Comparison of ENCODE assay signal across 26 cellular contexts in genomic region chrX:13216139-13216538, GRCh38.
DNase-seq lines count a peak whose midpoint lies in the region; ATAC-seq, FAIRE-seq and TF ChIP-seq lines count a peak whose summit lies in the region.
"Had no signal": no experiment of that assay in that cellular context is flagged by ENCODE, and none has a peak within 500 bp of the region (broad histone marks: within the 10 kb centered on the region; RNA-seq: fewer than 3 reads in every experiment).

No MANE protein-coding gene starts in this region.

- POLR2A ChIA-PET in A549 (lab: Yijun Ruan, JAX) (no interaction called here), endothelial cell of umbilical vein (lab: Charles Lee) (no interaction called here), HEK293T (lab: Yijun Ruan, JAX) (no interaction called here)

- H3K9me3 Mint-ChIP-seq in nephron = peaks cover 10% of the 10 kb centered on the region
- H3K9me3 Mint-ChIP-seq: activated naive CD4-positive, alpha-beta T cell treated with anti-CD3 and anti-CD28 coated beads, Interleukin-2, amount 50 U/mL, for 72 hours; activated T-helper 17 cell treated with anti-CD3 and anti-CD28 coated beads, Interleukin-2, amount 50 U/mL, for 72 hours had no signal

- H2AFZ ChIP-seq in endothelial cell of umbilical vein (ENCODE audit: low read depth, low read length) = peak overlapping the region; percentile 19
- H2AFZ ChIP-seq: neural progenitor cell had no signal

- no peak for ATAC-seq in A549
- ATAC-seq: activated naive CD4-positive, alpha-beta T cell treated with anti-CD3 and anti-CD28 coated beads, Interleukin-2, amount 50 U/mL, for 72 hours; activated T-helper 17 cell treated with anti-CD3 and anti-CD28 coated beads, Interleukin-2, amount 50 U/mL, for 72 hours; esophagus mucosa; stimulated activated naive CD8-positive, alpha-beta T cell treated with anti-CD3 and anti-CD28 coated beads, Interleukin-15, Interleukin-2, amounts not matched to agents 100 U/mL and 50 U/mL, for 24 hours; T-helper 17 cell had no signal

- CTCF ChIA-PET in A549 (lab: Yijun Ruan, JAX) = interaction anchor here (0.9 kb wide), 1 partner anchor 22 kb away, joined by 3 read pairs; no protein-coding TSS in a partner anchor
- CTCF ChIA-PET in endothelial cell of umbilical vein (lab: Charles Lee) = no interaction called here
- CTCF ChIA-PET in HEK293T (lab: Yijun Ruan, JAX) = interaction anchor here (1.0 kb wide), 1 partner anchor 269 kb away, joined by 3 read pairs; no protein-coding TSS in a partner anchor

- no peaks in the 10 kb centered on the region for H3K79me2 ChIP-seq in endothelial cell of umbilical vein (ENCODE audit: control insufficient read depth, insufficient read depth, low read length)

- H3K4me3 ChIP-seq in A549 (no peak overlapping the region), endothelial cell of umbilical vein (replicated peaks in 1 of 3; ENCODE audit: insufficient read depth in 1 of 3, low read depth in 1 of 3, low read length in 3 of 3) (no peak overlapping the region), sigmoid colon (no peak overlapping the region)
- H3K4me3 ChIP-seq: MG63, neural progenitor cell, tibial nerve had no signal

- no peak overlapping the region for H3K4me3 Mint-ChIP-seq in nephron
- H3K4me3 Mint-ChIP-seq: activated T-helper 17 cell treated with anti-CD3 and anti-CD28 coated beads, Interleukin-2, amount 50 U/mL, for 72 hours; neural progenitor cell; T-helper 17 cell had no signal

- TF ChIP-seq POLR2A in A549 (IDR thresholded peaks at IDR 0.05; ENCODE audit: low read length) (no peak), endothelial cell of umbilical vein (IDR thresholded peaks at IDR 0.05; ENCODE audit: low read depth, low read length) (no peak), sigmoid colon (IDR thresholded peaks at IDR 0.05) (no peak)

- FAIRE-seq in A549 (lab: Jason Lieb, UNC) (peak; percentile 32), endothelial cell of umbilical vein (lab: Jason Lieb, UNC) (no peak)
- FAIRE-seq: RCC 7860 had no signal

- H3K4me1 Mint-ChIP-seq in nephron = peaks cover 44% of the 10 kb centered on the region
- H3K4me1 Mint-ChIP-seq: activated T-helper 17 cell treated with anti-CD3 and anti-CD28 coated beads, Interleukin-2, amount 50 U/mL, for 72 hours had no signal

- BruUV-seq in endothelial cell of umbilical vein (replicated peaks; lab: Mats Ljungman, UMichigan) = no TSS peak

- H3K27ac Mint-ChIP-seq in nephron = peak overlapping the region; percentile 67 to 98 (median 92)
- H3K27ac Mint-ChIP-seq: activated naive CD4-positive, alpha-beta T cell treated with anti-CD3 and anti-CD28 coated beads, Interleukin-2, amount 50 U/mL, for 72 hours; activated T-helper 17 cell treated with anti-CD3 and anti-CD28 coated beads, Interleukin-2, amount 50 U/mL, for 72 hours; neural progenitor cell; T-helper 17 cell had no signal

- 75% methylated on average over 4 of the region's 4 CpGs for WGBS in A549 (ENCODE audit: missing lambda C conversion rate)
- WGBS in sigmoid colon, 2 donors = 85 to 87% methylated on average over 4 of the region's 4 CpGs

- dilution Hi-C loops in endothelial cell of umbilical vein (cut with MboI; ENCODE audit: extremely low pct_ligation_motif_present, low sequenced_read_pairs) = no loop called here

- H3K4me1 ChIP-seq in A549 (peaks cover 23% of the 10 kb centered on the region), endothelial cell of umbilical vein (ENCODE audit: control insufficient read depth, extremely low read depth, insufficient read depth, low read length) (peaks cover 26% of the 10 kb centered on the region), sigmoid colon (peaks cover 0 to 12% (median 6%) of the 10 kb centered on the region in 4 donors)
- H3K4me1 ChIP-seq: tibial nerve had no signal

- H3K9ac ChIP-seq in endothelial cell of umbilical vein (replicated peaks; ENCODE audit: extremely low read depth, insufficient read depth, low read length) = no peak overlapping the region
- H3K9ac ChIP-seq: neural progenitor cell had no signal

- H3K27ac ChIP-seq in A549 (peak overlapping the region in 1 of 2 experiments; percentile 15; a peak in 2 of 6 replicates), endothelial cell of umbilical vein (ENCODE audit: insufficient read depth, low read depth, low read length) (no peak overlapping the region), sigmoid colon (no peak overlapping the region)
- H3K27ac ChIP-seq: neural progenitor cell had no signal

- H3K27me3 ChIP-seq in endothelial cell of umbilical vein (ENCODE audit: control insufficient read depth in 2 of 2, insufficient read depth in 2 of 2, low read length in 2 of 2) = no peaks in the 10 kb centered on the region
- H3K27me3 ChIP-seq in sigmoid colon = no peaks in the 10 kb centered on the region
- H3K27me3 ChIP-seq: MG63, neural progenitor cell, tibial nerve had no signal

- intact Hi-C loops in endothelial cell of umbilical vein (cut with micrococcal nuclease) = no loop called here
- intact Hi-C loops in sigmoid colon (cut with DNase I) = no loop called here

- no peaks in the 10 kb centered on the region for H3K36me3 ChIP-seq in endothelial cell of umbilical vein (ENCODE audit: control insufficient read depth in 2 of 2, extremely low read depth in 1 of 2, insufficient read depth in 2 of 2, low read length in 2 of 2)
- no peaks in the 10 kb centered on the region for H3K36me3 ChIP-seq in sigmoid colon
- H3K36me3 ChIP-seq: MG63, neural progenitor cell, tibial nerve had no signal

- no peaks in the 10 kb centered on the region for H3K27me3 Mint-ChIP-seq in nephron (ENCODE audit: low read depth)
- H3K27me3 Mint-ChIP-seq: activated T-helper 17 cell treated with anti-CD3 and anti-CD28 coated beads, Interleukin-2, amount 50 U/mL, for 72 hours; T-helper 17 cell had no signal

- TF ChIP-seq RAD21 in A549 (conservative IDR thresholded peaks at IDR 0.05 in 1 of 2, IDR thresholded peaks at IDR 0.05 in 1 of 2) = no peak

- TF ChIP-seq CTCF in A549 (IDR thresholded peaks at IDR 0.05) (no peak), endothelial cell of umbilical vein (IDR thresholded peaks at IDR 0.05; ENCODE audit: extremely low read depth in 1 of 2, insufficient read depth in 1 of 2, low read depth in 1 of 2, low read length in 2 of 2) (no peak), nephron (IDR thresholded peaks at IDR 0.05; ENCODE audit: unreplicated experiment in 3 of 3) (no peak), sigmoid colon (IDR thresholded peaks at IDR 0.05) (no peak)

- H3K36me3 Mint-ChIP-seq in nephron (ENCODE audit: low read depth) = no peaks in the 10 kb centered on the region
- H3K36me3 Mint-ChIP-seq: activated naive CD4-positive, alpha-beta T cell treated with anti-CD3 and anti-CD28 coated beads, Interleukin-2, amount 50 U/mL, for 72 hours; neural progenitor cell had no signal

- H4K20me1 ChIP-seq in endothelial cell of umbilical vein (replicated peaks; ENCODE audit: control insufficient read depth, extremely low read depth, insufficient read depth, low read length) = no peaks in the 10 kb centered on the region

- TF ChIP-seq EP300 in A549 (IDR thresholded peaks at IDR 0.05) (no peak), sigmoid colon (IDR thresholded peaks at IDR 0.05) (no peak)

- H3K9me3 ChIP-seq in A549 (no peaks in the 10 kb centered on the region), endothelial cell of umbilical vein (replicated peaks; ENCODE audit: control insufficient read depth, insufficient read depth, low read length) (no peaks in the 10 kb centered on the region), sigmoid colon (no peaks in the 10 kb centered on the region)
- H3K9me3 ChIP-seq: MG63, tibial nerve had no signal

- H3K4me2 ChIP-seq in A549 (no peak overlapping the region), endothelial cell of umbilical vein (ENCODE audit: insufficient read depth, low read length) (no peak overlapping the region)
- H3K4me2 ChIP-seq: neural progenitor cell had no signal

- no peaks in the 10 kb centered on the region for H3K9me1 ChIP-seq in endothelial cell of umbilical vein (replicated peaks; ENCODE audit: control insufficient read depth, extremely low read depth, insufficient read depth, low read length)

- DNase-seq in A549 (ENCODE audit: low read depth in 1 of 2, low spot score in 1 of 2) (no peak), NCI-H446 (lab: John Stamatoyannopoulos, UW) (peak; percentile 59 to 61), endothelial cell of umbilical vein (ENCODE audit: low read depth, low spot score) (no peak), cortex of kidney (lab: John Stamatoyannopoulos, UW) (no peak), COLO668 (lab: John Stamatoyannopoulos, UW; ENCODE audit: unreplicated experiment) (no peak), HEK293T (ENCODE audit: extremely low spot score) (no peak), sigmoid colon (no peak)
- DNase-seq: ACHN; activated CD4-positive, alpha-beta T cell treated with anti-CD3 and anti-CD28 coated beads, Interleukin-2, amount 50 U/mL, for 1 hour; activated CD8-positive, alpha-beta memory T cell treated with anti-CD3 and anti-CD28 coated beads, Interleukin-2, amount 50 U/mL, for 4 hours; C1 segment of cervical spinal cord; effector memory CD4-positive, alpha-beta T cell; H7; MG63; NCI-H1417; NCI-H524 treated with DMSO at 0.1 percent for 48 hours; stimulated activated CD4-positive, alpha-beta T cell treated with anti-CD3 and anti-CD28 coated beads, Interleukin-2, amount 100 ng/mL, for 48 hours; stimulated activated naive CD8-positive, alpha-beta T cell treated with anti-CD3 and anti-CD28 coated beads, Interleukin-15, Interleukin-2, amounts not matched to agents 100 U/mL and 50 U/mL, for 24 hours; T-helper 17 cell had no signal

TF ChIP-seq in A549, 52 proteins besides CTCF, POLR2A, EP300 and RAD21 (continues in another document):
- TF ChIP-seq POLR2AphosphoS2 (conservative IDR thresholded peaks at IDR 0.05; ENCODE audit: low read length) = no peak

TF ChIP-seq in endothelial cell of umbilical vein, 7 proteins besides CTCF, POLR2A, EP300 and RAD21 (continues in another document):
- TF ChIP-seq MYC (IDR thresholded peaks at IDR 0.05; ENCODE audit: low read depth, low read length) = no peak
- TF ChIP-seq EZH2 (IDR thresholded peaks at IDR 0.05; ENCODE audit: borderline replicate concordance, low read depth, low read length, severe bottlenecking) = no peak
- TF ChIP-seq GATA2 (IDR thresholded peaks at IDR 0.05; ENCODE audit: insufficient read depth, insufficient read length, low read depth, low read length) = no peak
- no peak for TF ChIP-seq POLR2AphosphoS5 (IDR thresholded peaks at IDR 0.05; ENCODE audit: insufficient read depth, low read depth, low read length)
- no peak for TF ChIP-seq JUN (IDR thresholded peaks at IDR 0.05; ENCODE audit: borderline replicate concordance, insufficient read depth, insufficient read length, low read depth)

TF ChIP-seq in HEK293T, 16 proteins besides CTCF, POLR2A, EP300 and RAD21:
- no peak for TF ChIP-seq BHLHE40 (IDR thresholded peaks at IDR 0.05; ENCODE audit: borderline replicate concordance)
- TF ChIP-seq LEF1 (IDR thresholded peaks at IDR 0.05; ENCODE audit: borderline replicate concordance) = no peak
- TF ChIP-seq FOXM1 (IDR thresholded peaks at IDR 0.05; ENCODE audit: borderline replicate concordance) = no peak
- TF ChIP-seq NFRKB (IDR thresholded peaks at IDR 0.05) = no peak
- TF ChIP-seq HDGF (IDR thresholded peaks at IDR 0.05; ENCODE audit: borderline replicate concordance) = no peak
- TF ChIP-seq ZNF384 (IDR thresholded peaks at IDR 0.05) = no peak
- no peak for TF ChIP-seq CTBP1 (IDR thresholded peaks at IDR 0.05; ENCODE audit: borderline replicate concordance)

Comparison
In these comparisons a context has a peak if more than half of its experiments do, and no peak if none do; other contexts are left out.
1. DNase-seq: peak in NCI-H446 (2 of 2); none in A549 (0 of 2), endothelial cell of umbilical vein (single experiment), cortex of kidney (single experiment), COLO668 (single experiment), HEK293T (single experiment) and sigmoid colon (single experiment).